10 cellular contexts compared by ENCODE assay signal in genomic region chr1:25699501-25700089, GRCh38.
DNase-seq lines count a peak whose midpoint lies in the region; TF ChIP-seq lines count a peak whose summit lies in the region.
"Had no signal": no experiment of that assay in that cellular context is flagged by ENCODE, and none has a peak within 500 bp of the region (broad histone marks: within the 10 kb centered on the region; RNA-seq: fewer than 3 reads in every experiment).

No MANE protein-coding gene starts in this region.

- no peaks in the 10 kb centered on the region for H3K4me1 ChIP-seq in colonic mucosa
- peaks cover 0 to 4% of the 10 kb centered on the region in 2 donors for H3K4me1 ChIP-seq in mucosa of rectum (ENCODE audit: control insufficient read depth in 2 of 2, insufficient read depth in 2 of 2, low read length in 2 of 2)
- peaks cover 28% of the 10 kb centered on the region for H3K4me1 ChIP-seq in testis

- no peak for TF ChIP-seq POLR2A in testis (IDR thresholded peaks at IDR 0.05)

- H3K27me3 ChIP-seq in colonic mucosa: no peaks in the 10 kb centered on the region
- no peaks in the 10 kb centered on the region for H3K27me3 ChIP-seq in mucosa of rectum (ENCODE audit: control insufficient read depth in 2 of 2, insufficient read depth in 2 of 2, low read length in 2 of 2)
- H3K27me3 ChIP-seq in testis: no peaks in the 10 kb centered on the region

- H3K9ac ChIP-seq in colonic mucosa (ENCODE audit: low read depth in 2 of 2, low read length in 2 of 2): peak overlapping the region in 1 of 2 donors; percentile 37
- H3K9ac ChIP-seq in mucosa of rectum (ENCODE audit: low read depth in 1 of 2, low read length in 2 of 2): no peak overlapping the region

- H3K36me3 ChIP-seq in colonic mucosa: no peaks in the 10 kb centered on the region
- H3K36me3 ChIP-seq in mucosa of rectum (ENCODE audit: control insufficient read depth in 2 of 2, insufficient read depth in 2 of 2, low read length in 2 of 2): no peaks in the 10 kb centered on the region
- no peaks in the 10 kb centered on the region for H3K36me3 ChIP-seq in testis (ENCODE audit: low read depth, missing control alignments)

- H3K4me3 ChIP-seq in colonic mucosa (no peak overlapping the region), mucosa of rectum (ENCODE audit: low read length in 2 of 2) (no peak overlapping the region), testis (no peak overlapping the region)

- H3K9me3 ChIP-seq in colonic mucosa (no peaks in the 10 kb centered on the region), mucosa of rectum (ENCODE audit: control insufficient read depth in 2 of 2, low read length in 2 of 2) (no peaks in the 10 kb centered on the region), testis (no peaks in the 10 kb centered on the region)

- DNase-seq in NCI-H2171 (lab: John Stamatoyannopoulos, UW): peak; percentile 56
- no peak for DNase-seq in colonic mucosa
- DNase-seq in testis: no peak
- DNase-seq in activated CD4-positive, CD25-positive, alpha-beta regulatory T cell treated with anti-CD3 and anti-CD28 coated beads, Interleukin-2, amount 50 U/mL, for 72 hours: no peak
- DNase-seq in cerebellar cortex (ENCODE audit: low spot score): no peak
- DNase-seq in mesenteric fat pad (ENCODE audit: low spot score): no peak
- DNase-seq: activated T-cell treated with anti-CD3 and anti-CD28 coated beads, Interleukin-2, amount 50 U/mL, for 48 hours; Kasumi-1; naive B cell had no signal

- 53 to 58% methylated on average over 8 to 9 of the region's 10 CpGs for WGBS in testis, 2 donors

- intact Hi-C loops in colonic mucosa (cut with DNase I): no loop called here
- intact Hi-C loops in testis (cut with DNase I; ENCODE audit: low total_unique reads): loop anchor here (5.0 kb wide), 1 partner anchor 43 kb away; no protein-coding TSS in a partner anchor

- H3K27ac ChIP-seq in colonic mucosa: peak overlapping the region; percentile 70
- peak overlapping the region; percentile 52 to 53 for H3K27ac ChIP-seq in mucosa of rectum (ENCODE audit: low read depth in 2 of 2, low read length in 2 of 2)
- H3K27ac ChIP-seq in testis: peak overlapping the region; percentile 43 to 70

- TF ChIP-seq CTCF in colonic mucosa (IDR thresholded peaks at IDR 0.05): no peak
- TF ChIP-seq CTCF in testis (IDR thresholded peaks at IDR 0.05): no peak
